10 cellular contexts compared by ENCODE assay signal in the genomic region with DNA sequence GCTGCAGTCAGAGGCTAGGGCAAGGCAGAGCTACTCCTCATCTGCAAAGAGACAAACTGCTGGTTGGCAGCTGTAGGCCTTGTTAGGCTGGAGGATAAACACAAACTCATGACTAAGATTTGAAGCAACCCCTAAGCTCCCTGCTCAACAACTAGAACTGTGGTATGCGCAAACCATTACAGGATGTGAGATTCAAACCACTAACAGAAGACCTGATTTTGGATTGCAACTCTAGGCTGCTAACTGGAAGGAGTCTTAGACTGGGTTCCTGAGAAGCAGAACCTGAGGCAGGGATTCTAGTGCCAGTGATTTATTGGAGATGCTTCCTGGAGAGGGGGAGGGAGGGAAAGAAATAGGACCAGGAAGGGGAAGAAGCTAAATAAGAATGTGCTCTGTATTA. TPM values are rescaled to one million over a fixed set of nuclear protein-coding genes. Genes with fewer than 3 reads are reported as not detected.
A peak's percentile ranks its signal among the peaks of the same experiment; 100 is the strongest.
DNase-seq lines count a peak whose midpoint lies in the region; ATAC-seq and TF ChIP-seq lines count a peak whose summit lies in the region.
"Had no signal": no experiment of that assay in that cellular context is flagged by ENCODE, and none has a peak within 500 bp of the region (broad histone marks: within the 10 kb centered on the region; RNA-seq: fewer than 3 reads in every experiment).

No MANE protein-coding gene starts in this region.

- H3K4me1 Mint-ChIP-seq in activated T-cell treated with anti-CD3 and anti-CD28 coated beads, Interleukin-2, amount 50 U/mL, for 72 hours (ENCODE audit: low read depth), result peaks cover 45% of the 10 kb centered on the region
- H3K4me1 Mint-ChIP-seq in T-cell (peaks cover 28 to 45% (median 36%) of the 10 kb centered on the region in 3 donors), type B pancreatic cell (ENCODE audit: unreplicated experiment) (peaks cover 8% of the 10 kb centered on the region)

- no peaks in the 10 kb centered on the region for H3K27me3 Mint-ChIP-seq in activated T-cell treated with anti-CD3 and anti-CD28 coated beads, Interleukin-2, amount 50 U/mL, for 72 hours (ENCODE audit: low read depth)
- H3K27me3 Mint-ChIP-seq in T-cell (no peaks in the 10 kb centered on the region), type B pancreatic cell (peaks cover 5% of the 10 kb centered on the region)

- peak overlapping the region; percentile 37 to 50 for H3K4me3 Mint-ChIP-seq in activated T-cell treated with anti-CD3 and anti-CD28 coated beads, Interleukin-2, amount 50 U/mL, for 72 hours
- no peak overlapping the region for H3K4me3 Mint-ChIP-seq in T-cell
- H3K4me3 Mint-ChIP-seq in type B pancreatic cell, result no peak overlapping the region

- peak in 1 of 2 donors; percentile 44 for DNase-seq in activated T-cell treated with anti-CD3 and anti-CD28 coated beads, Interleukin-2, amount 50 U/mL, for 72 hours
- DNase-seq in activated T-cell treated with anti-CD3 and anti-CD28 coated beads, Interleukin-2, amount 50 U/mL, for 48 hours, result no peak
- DNase-seq in T-cell (peak in 2 of 34 experiments; percentile 10 to 16), type B pancreatic cell (ENCODE audit: extremely low spot score, unreplicated experiment) (no peak), GOT3 (lab: John Stamatoyannopoulos, UW) (no peak)
- DNase-seq in stimulated activated CD8-positive, alpha-beta memory T cell treated with anti-CD3 and anti-CD28 coated beads, Interleukin-4, amount 100 ng/mL, for 48 hours, result peak; percentile 27
- no peak for DNase-seq in stimulated activated CD4-positive, alpha-beta T cell treated with anti-CD3 and anti-CD28 coated beads, Interleukin-12 subunit alpha, Interleukin-12 subunit beta, amount 100 ng/mL, for 4 hours
- DNase-seq: stomach had no signal

- no peak overlapping the region for H3K27ac Mint-ChIP-seq in activated T-cell treated with anti-CD3 and anti-CD28 coated beads, Interleukin-2, amount 50 U/mL, for 72 hours
- H3K27ac Mint-ChIP-seq in T-cell (peak overlapping the region; percentile 84 to 86), type B pancreatic cell (no peak overlapping the region)

- H3K9me3 Mint-ChIP-seq in activated T-cell treated with anti-CD3 and anti-CD28 coated beads, Interleukin-2, amount 50 U/mL, for 72 hours, result peaks cover 0 to 2% of the 10 kb centered on the region in 2 donors
- H3K9me3 Mint-ChIP-seq in T-cell (no peaks in the 10 kb centered on the region), type B pancreatic cell (no peaks in the 10 kb centered on the region)

- peaks cover 1 to 12% of the 10 kb centered on the region in 2 donors for H3K36me3 Mint-ChIP-seq in activated T-cell treated with anti-CD3 and anti-CD28 coated beads, Interleukin-2, amount 50 U/mL, for 72 hours (ENCODE audit: insufficient read depth in 2 of 2)
- H3K36me3 Mint-ChIP-seq in T-cell, result no peaks in the 10 kb centered on the region
- no peaks in the 10 kb centered on the region for H3K36me3 Mint-ChIP-seq in type B pancreatic cell

- ATAC-seq in activated T-cell treated with anti-CD3 and anti-CD28 coated beads, Interleukin-2, amount 50 U/mL, for 72 hours (replicated peaks in 1 of 2), result peak; percentile 98 to 99
- ATAC-seq in HG02840 (IDR thresholded peaks at IDR 0.05; ENCODE audit: low FRiP score, unreplicated experiment), result peak; percentile 58
- peak; percentile 90 to 99 (median 94) for ATAC-seq in T-cell (replicated peaks in 1 of 4)
- ATAC-seq: HCT116 had no signal

- POLR2A ChIA-PET in T-cell (lab: Charles Lee), result interaction anchor here in 1 of 2 donors (0.5 to 1.1 kb wide), 3 partner anchors 16 to 406 kb away, joined by 3 read pairs; no protein-coding TSS in a partner anchor

- TF ChIP-seq CTCF in type B pancreatic cell (conservative IDR thresholded peaks at IDR 0.05), result no peak

- CTCF ChIA-PET in T-cell (lab: Charles Lee), result interaction anchor here in 1 of 2 donors (1.0 to 1.5 kb wide), 5 partner anchors 27 to 101 kb away, joined by 3 to 4 read pairs (median 3); no protein-coding TSS in a partner anchor

RNA-seq across cellular contexts. Expression of gene CCR4, which starts 22.5 kb away (rescaled TPM):
- total RNA-seq in activated T-cell treated with anti-CD3 and anti-CD28 coated beads, Interleukin-2, amount 50 U/mL, for 72 hours, result 100 to 1,000 TPM in 1 of 2 donors, 10 to 100 TPM in 1; 56.3 to 112 TPM
- total RNA-seq in T-cell (10 to 100 TPM; 37.4 to 85.4 (median 74.8) TPM), type B pancreatic cell (ENCODE audit: low replicate concordance) (not detected in 2 replicates)

Comparison
In these comparisons a context has a peak if more than half of its experiments do, and no peak if none do; other contexts are left out.
1. H3K27ac Mint-ChIP-seq: peak in T-cell (2 of 2); none in activated T-cell treated with anti-CD3 and anti-CD28 coated beads, Interleukin-2, amount 50 U/mL, for 72 hours (single experiment) and type B pancreatic cell (single experiment).
2. H3K4me3 Mint-ChIP-seq: peak in activated T-cell treated with anti-CD3 and anti-CD28 coated beads, Interleukin-2, amount 50 U/mL, for 72 hours (2 of 2); none in T-cell (0 of 3) and type B pancreatic cell (single experiment).
3. RNA of gene CCR4, which starts 22.5 kb away (total RNA-seq): 56.3 to 112 TPM in activated T-cell treated with anti-CD3 and anti-CD28 coated beads, Interleukin-2, amount 50 U/mL, for 72 hours and 37.4 to 85.4 TPM in T-cell; not detected in type B pancreatic cell; every median in the first group is over 10 times any median in the second.
4. Peak in every context shown above with its lines, with median percentiles within 50 percentile points of each other: ATAC-seq.